31 cellular contexts compared by ENCODE assay signal in the genomic region with DNA sequence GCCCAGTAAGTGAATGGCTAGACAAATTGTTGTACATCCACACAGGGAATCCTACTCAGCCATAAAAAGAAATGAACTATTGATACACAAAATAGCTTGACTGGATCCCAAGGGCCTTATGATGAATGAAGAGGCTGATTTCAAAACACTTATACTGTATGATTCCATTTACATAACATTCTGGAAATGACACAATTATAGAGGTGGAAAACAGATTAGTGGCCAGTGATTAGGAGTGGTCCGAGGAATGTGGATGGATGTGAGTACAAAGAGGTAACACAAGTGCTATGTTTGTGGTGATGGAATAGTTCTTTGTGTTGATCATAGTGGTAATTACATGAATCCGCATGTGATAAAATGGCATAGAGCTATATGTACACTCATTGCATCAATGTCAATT.
"Had no signal": no experiment of that assay in that cellular context is flagged by ENCODE, and none has a peak within 500 bp of the region (broad histone marks: within the 10 kb centered on the region; RNA-seq: fewer than 3 reads in every experiment).

No MANE protein-coding gene starts in this region.

- H3K9me3 Mint-ChIP-seq: activated CD4-positive, alpha-beta memory T cell treated with anti-CD3 and anti-CD28 coated beads for 36 hours; central memory CD8-positive, alpha-beta T cell; effector memory CD8-positive, alpha-beta T cell had no signal

- H3K27me3 ChIP-seq: brain microvascular endothelial cell, foreskin keratinocyte had no signal

- H3K36me3 Mint-ChIP-seq: activated naive CD8-positive, alpha-beta T cell had no signal

- H3K9me3 ChIP-seq: esophagus muscularis mucosa, gastrocnemius medialis, heart left ventricle had no signal

- H3K27ac ChIP-seq: brain microvascular endothelial cell, esophagus muscularis mucosa, foreskin keratinocyte, gastrocnemius medialis, heart left ventricle had no signal

- H3K4me3 Mint-ChIP-seq: activated CD4-positive, alpha-beta memory T cell treated with anti-CD3 and anti-CD28 coated beads for 36 hours; activated CD4-positive, alpha-beta T cell treated with anti-CD3 and anti-CD28 coated beads for 36 hours; activated CD4-positive, alpha-beta T cell treated with anti-CD3 and anti-CD28 coated beads, Interleukin-2, amount 10 ng/mL, durations not matched to agents 24 days and 14 days; activated CD8-positive, alpha-beta memory T cell treated with anti-CD3 and anti-CD28 coated beads, Interleukin-2, amount 10 ng/mL, durations not matched to agents 7 days and 5 days; activated CD8-positive, alpha-beta T cell treated with anti-CD3 and anti-CD28 coated beads, Interleukin-2, amount 10 ng/mL, durations not matched to agents 7 days and 5 days; activated naive CD4-positive, alpha-beta T cell treated with anti-CD3 and anti-CD28 coated beads, Interleukin-2, amount 10 ng/mL, durations not matched to agents 7 days and 5 days; activated naive CD8-positive, alpha-beta T cell; activated T-cell treated with anti-CD3 and anti-CD28 coated beads, Interleukin-2, amount 50 U/mL, for 72 hours; central memory CD8-positive, alpha-beta T cell; effector memory CD8-positive, alpha-beta T cell had no signal

- DNase-seq: activated CD4-positive, alpha-beta memory T cell treated with anti-CD3 and anti-CD28 coated beads for 36 hours; activated CD4-positive, alpha-beta T cell treated with anti-CD3 and anti-CD28 coated beads for 36 hours; activated CD4-positive, alpha-beta T cell treated with anti-CD3 and anti-CD28 coated beads, Interleukin-2, amount 10 ng/mL, durations not matched to agents 24 days and 14 days; activated CD4-positive, CD25-positive, alpha-beta regulatory T cell; activated CD4-positive, CD25-positive, alpha-beta regulatory T cell treated with anti-CD3 and anti-CD28 coated beads, Interleukin-2, amount 50 U/mL, for 72 hours; activated CD8-positive, alpha-beta memory T cell treated with anti-CD3 and anti-CD28 coated beads, Interleukin-2, amount 10 ng/mL, durations not matched to agents 7 days and 5 days; activated CD8-positive, alpha-beta memory T cell treated with anti-CD3 and anti-CD28 coated beads, Interleukin-2, amount 50 U/mL, for 4 hours; activated CD8-positive, alpha-beta T cell treated with anti-CD3 and anti-CD28 coated beads, Interleukin-2, amount 10 ng/mL, durations not matched to agents 7 days and 5 days; activated gamma-delta T cell; activated naive CD4-positive, alpha-beta T cell; activated naive CD4-positive, alpha-beta T cell treated with anti-CD3 and anti-CD28 coated beads, Interleukin-2, amount 10 ng/mL, durations not matched to agents 7 days and 5 days; activated T-cell treated with anti-CD3 and anti-CD28 coated beads, Interleukin-2, amount 50 U/mL, for 1 hour; activated T-cell treated with anti-CD3 and anti-CD28 coated beads, Interleukin-2, amount 50 U/mL, for 72 hours; amniotic stem cell; anterior cingulate cortex; brain microvascular endothelial cell; cortex of kidney; dermis blood vessel endothelial cell; effector CD4-positive, alpha-beta T cell; effector memory CD8-positive, alpha-beta T cell; erythroblast; foreskin keratinocyte; gastrocnemius medialis; glutamatergic neuron; heart left ventricle; T-helper 2 cell had no signal

- H3K27ac Mint-ChIP-seq: activated CD4-positive, alpha-beta memory T cell treated with anti-CD3 and anti-CD28 coated beads for 36 hours; activated CD4-positive, alpha-beta T cell treated with anti-CD3 and anti-CD28 coated beads for 36 hours; activated CD4-positive, alpha-beta T cell treated with anti-CD3 and anti-CD28 coated beads, Interleukin-2, amount 10 ng/mL, durations not matched to agents 24 days and 14 days; activated CD8-positive, alpha-beta memory T cell treated with anti-CD3 and anti-CD28 coated beads, Interleukin-2, amount 10 ng/mL, durations not matched to agents 7 days and 5 days; activated CD8-positive, alpha-beta T cell treated with anti-CD3 and anti-CD28 coated beads, Interleukin-2, amount 10 ng/mL, durations not matched to agents 7 days and 5 days; activated naive CD4-positive, alpha-beta T cell treated with anti-CD3 and anti-CD28 coated beads, Interleukin-2, amount 10 ng/mL, durations not matched to agents 7 days and 5 days; activated naive CD8-positive, alpha-beta T cell; activated T-cell treated with anti-CD3 and anti-CD28 coated beads, Interleukin-2, amount 50 U/mL, for 72 hours; effector memory CD8-positive, alpha-beta T cell had no signal

- H3K4me3 ChIP-seq: esophagus muscularis mucosa, gastrocnemius medialis, heart left ventricle had no signal

- H3K27me3 Mint-ChIP-seq: activated CD4-positive, alpha-beta memory T cell treated with anti-CD3 and anti-CD28 coated beads for 36 hours; activated CD4-positive, alpha-beta T cell treated with anti-CD3 and anti-CD28 coated beads for 36 hours; activated naive CD8-positive, alpha-beta T cell had no signal

- FAIRE-seq: astrocyte, bronchial epithelial cell had no signal

- ATAC-seq: activated CD4-positive, alpha-beta T cell treated with anti-CD3 and anti-CD28 coated beads for 36 hours; activated CD8-positive, alpha-beta memory T cell treated with anti-CD3 and anti-CD28 coated beads, Interleukin-2, amount 10 ng/mL, durations not matched to agents 7 days and 5 days; activated CD8-positive, alpha-beta T cell treated with anti-CD3 and anti-CD28 coated beads, Interleukin-2, amount 10 ng/mL, durations not matched to agents 7 days and 5 days; activated T-cell treated with anti-CD3 and anti-CD28 coated beads, Interleukin-2, amount 50 U/mL, for 72 hours; effector memory CD8-positive, alpha-beta T cell; foreskin keratinocyte; gastrocnemius medialis; heart left ventricle had no signal
